ENCODE assay signal across 24 cellular contexts in genomic region chr5:142740903-142741302, GRCh38. TPM values are rescaled to one million over a fixed set of nuclear protein-coding genes. Genes with fewer than 3 reads are reported as not detected.
DNase-seq lines count a peak whose midpoint lies in the region; TF ChIP-seq lines count a peak whose summit lies in the region.
"Had no signal": no experiment of that assay in that cellular context is flagged by ENCODE, and none has a peak within 500 bp of the region (broad histone marks: within the 10 kb centered on the region; RNA-seq: fewer than 3 reads in every experiment).

No MANE protein-coding gene starts in this region.

- no peak overlapping the region for H3K4me3 ChIP-seq in endodermal cell (ENCODE audit: low read length)
- H3K4me3 ChIP-seq in CD8-positive, alpha-beta memory T cell (ENCODE audit: low read length): no peak overlapping the region
- H3K4me3 ChIP-seq: breast epithelium, upper lobe of right lung had no signal

- CTCF ChIA-PET in CD8-positive, alpha-beta memory T cell (lab: Charles Lee): interaction anchor here (1.2 to 3.1 kb wide), 5 partner anchors 8 to 139 kb away, joined by 3 to 17 read pairs (median 4); no protein-coding TSS in a partner anchor

- H3K27ac Mint-ChIP-seq in endodermal cell: peak overlapping the region; percentile 46
- H3K27ac Mint-ChIP-seq in CD8-positive, alpha-beta memory T cell: no peak overlapping the region
- H3K27ac Mint-ChIP-seq in activated naive CD8-positive, alpha-beta T cell treated with anti-CD3 and anti-CD28 coated beads for 36 hours: no peak overlapping the region
- H3K27ac Mint-ChIP-seq: activated CD4-positive, alpha-beta T cell treated with anti-CD3 and anti-CD28 coated beads, Interleukin-2, amount 10 ng/mL, durations not matched to agents 24 days and 14 days; CD14-positive monocyte; memory B cell; T-cell had no signal

- WGBS in endodermal cell (ENCODE audit: insufficient coverage in 1 of 2, insufficient read length in 1 of 2), 2 experiments: 94 to 100% methylated on average over 1 to 2 of the region's 2 CpGs

- no peak overlapping the region for H3K27ac ChIP-seq in endodermal cell (ENCODE audit: low read depth, low read length)
- no peak overlapping the region for H3K27ac ChIP-seq in CD8-positive, alpha-beta memory T cell (ENCODE audit: low read depth, low read length)
- H3K27ac ChIP-seq: upper lobe of right lung had no signal

- no peaks in the 10 kb centered on the region for H3K36me3 ChIP-seq in endodermal cell (ENCODE audit: control insufficient read depth, insufficient read depth, low read length)
- no peaks in the 10 kb centered on the region for H3K36me3 ChIP-seq in CD8-positive, alpha-beta memory T cell (ENCODE audit: insufficient read depth, low read length)
- H3K36me3 ChIP-seq: breast epithelium, upper lobe of right lung had no signal

- H3K9ac ChIP-seq in endodermal cell (ENCODE audit: extremely low read depth, low read length, poor library complexity, severe bottlenecking): no peak overlapping the region

- POLR2A ChIA-PET in CD8-positive, alpha-beta memory T cell (lab: Charles Lee): no interaction called here

- H3K4me3 Mint-ChIP-seq in endodermal cell: no peak overlapping the region
- H3K4me3 Mint-ChIP-seq in CD8-positive, alpha-beta memory T cell: no peak overlapping the region
- H3K4me3 Mint-ChIP-seq in activated naive CD8-positive, alpha-beta T cell treated with anti-CD3 and anti-CD28 coated beads for 36 hours: no peak overlapping the region
- H3K4me3 Mint-ChIP-seq: activated CD4-positive, alpha-beta T cell treated with anti-CD3 and anti-CD28 coated beads, Interleukin-2, amount 10 ng/mL, durations not matched to agents 24 days and 14 days; CD14-positive monocyte; memory B cell; T-cell had no signal

- H3K27me3 Mint-ChIP-seq in endodermal cell (ENCODE audit: insufficient read depth): no peaks in the 10 kb centered on the region
- H3K27me3 Mint-ChIP-seq in CD8-positive, alpha-beta memory T cell: peaks cover 3 to 8% of the 10 kb centered on the region in 2 donors
- peaks cover 8% of the 10 kb centered on the region for H3K27me3 Mint-ChIP-seq in activated naive CD8-positive, alpha-beta T cell treated with anti-CD3 and anti-CD28 coated beads for 36 hours

- H3K9me3 ChIP-seq in endodermal cell (ENCODE audit: control insufficient read depth, low read length): no peaks in the 10 kb centered on the region
- H3K9me3 ChIP-seq in CD8-positive, alpha-beta memory T cell (ENCODE audit: low read length): no peaks in the 10 kb centered on the region
- H3K9me3 ChIP-seq: breast epithelium, upper lobe of right lung had no signal

- no peak for TF ChIP-seq CTCF in endodermal cell (conservative IDR thresholded peaks at IDR 0.05)

- peaks cover 33% of the 10 kb centered on the region for H3K4me1 Mint-ChIP-seq in endodermal cell
- H3K4me1 Mint-ChIP-seq in CD8-positive, alpha-beta memory T cell: peaks cover 18 to 22% (median 19%) of the 10 kb centered on the region in 3 donors
- peaks cover 6% of the 10 kb centered on the region for H3K4me1 Mint-ChIP-seq in activated naive CD8-positive, alpha-beta T cell treated with anti-CD3 and anti-CD28 coated beads for 36 hours
- H3K4me1 Mint-ChIP-seq: memory B cell had no signal

- no peaks in the 10 kb centered on the region for H3K27me3 ChIP-seq in endodermal cell (ENCODE audit: control insufficient read depth, insufficient read depth, low read length, poor library complexity, severe bottlenecking)
- no peaks in the 10 kb centered on the region for H3K27me3 ChIP-seq in CD8-positive, alpha-beta memory T cell (ENCODE audit: insufficient read depth, low read length, poor library complexity, severe bottlenecking)
- H3K27me3 ChIP-seq: breast epithelium, upper lobe of right lung had no signal

- DNase-seq in DMS53 (lab: John Stamatoyannopoulos, UW) (peak; percentile 37), DMS53 treated with DMSO at 0.1 percent for 48 hours (lab: John Stamatoyannopoulos, UW; ENCODE audit: unreplicated experiment) (no peak), GM04504 (ENCODE audit: low read depth) (peak; percentile 76), endodermal cell (no peak), retina (peak; percentile 47), NCI-H226 (no peak)
- no peak for DNase-seq in CD8-positive, alpha-beta memory T cell
- DNase-seq in activated naive CD8-positive, alpha-beta T cell treated with anti-CD3 and anti-CD28 coated beads for 36 hours: no peak
- DNase-seq: 8988T; activated CD4-positive, alpha-beta T cell treated with anti-CD3 and anti-CD28 coated beads, Interleukin-2, amount 10 ng/mL, durations not matched to agents 24 days and 14 days; activated effector memory CD4-positive, alpha-beta T cell treated with Interleukin-2 at 50 U/mL for 16 hours; cortex of kidney; H7; kidney glomerular epithelial cell; NCI-H2107; NCI-H524; nucleus accumbens; stimulated activated CD8-positive, alpha-beta memory T cell treated with anti-CD3 and anti-CD28 coated beads, Interleukin-4, amount 100 ng/mL, for 48 hours; T-cell; upper lobe of right lung had no signal

- no peaks in the 10 kb centered on the region for H3K36me3 Mint-ChIP-seq in endodermal cell (ENCODE audit: low read depth)
- no peaks in the 10 kb centered on the region for H3K36me3 Mint-ChIP-seq in CD8-positive, alpha-beta memory T cell
- no peaks in the 10 kb centered on the region for H3K36me3 Mint-ChIP-seq in activated naive CD8-positive, alpha-beta T cell treated with anti-CD3 and anti-CD28 coated beads for 36 hours
- H3K36me3 Mint-ChIP-seq: memory B cell, T-cell had no signal

- no peaks in the 10 kb centered on the region for H3K9me3 Mint-ChIP-seq in endodermal cell
- no peaks in the 10 kb centered on the region for H3K9me3 Mint-ChIP-seq in CD8-positive, alpha-beta memory T cell
- no peaks in the 10 kb centered on the region for H3K9me3 Mint-ChIP-seq in activated naive CD8-positive, alpha-beta T cell treated with anti-CD3 and anti-CD28 coated beads for 36 hours
- H3K9me3 Mint-ChIP-seq: activated CD4-positive, alpha-beta T cell treated with anti-CD3 and anti-CD28 coated beads, Interleukin-2, amount 10 ng/mL, durations not matched to agents 24 days and 14 days; memory B cell; T-cell had no signal

- H3K4me1 ChIP-seq in endodermal cell (ENCODE audit: control insufficient read depth, insufficient read depth, low read length): no peaks in the 10 kb centered on the region
- no peaks in the 10 kb centered on the region for H3K4me1 ChIP-seq in CD8-positive, alpha-beta memory T cell (ENCODE audit: insufficient read depth, low read length)
- H3K4me1 ChIP-seq: upper lobe of right lung had no signal

RNA-seq across cellular contexts. Expression of gene ARHGAP26, which starts 29.3 kb away (rescaled TPM):
- total RNA-seq in endodermal cell: 10 to 100 TPM; 49.2 to 60.5 TPM
- 8.2 TPM for polyA plus RNA-seq in endodermal cell (2013, experiment 1 of 2)
- 7.3 TPM for polyA plus RNA-seq in endodermal cell (2013, experiment 2 of 2)
- 10 to 100 TPM; 16.7 to 19.7 TPM for total RNA-seq in CD8-positive, alpha-beta memory T cell
- polyA plus RNA-seq in CD8-positive, alpha-beta memory T cell: 37.1 TPM
- total RNA-seq in activated naive CD8-positive, alpha-beta T cell treated with anti-CD3 and anti-CD28 coated beads for 36 hours: 10 to 100 TPM; 10.2 to 11.0 TPM

RNA-seq across cellular contexts. Expression of gene FGF1, which starts 55.0 kb away (rescaled TPM):
- total RNA-seq in endodermal cell: under 1 TPM in 1 of 2 donors, not detected in 1; 0.77 TPM
- polyA plus RNA-seq in endodermal cell (2013, experiment 1 of 2): 0.28 TPM
- 0.54 TPM for polyA plus RNA-seq in endodermal cell (2013, experiment 2 of 2)
- total RNA-seq in CD8-positive, alpha-beta memory T cell: not detected
- not detected for polyA plus RNA-seq in CD8-positive, alpha-beta memory T cell
- not detected for total RNA-seq in activated naive CD8-positive, alpha-beta T cell treated with anti-CD3 and anti-CD28 coated beads for 36 hours
- total RNA-seq: activated CD4-positive, alpha-beta T cell treated with anti-CD3 and anti-CD28 coated beads, Interleukin-2, amount 10 ng/mL, durations not matched to agents 24 days and 14 days; endothelial cell of umbilical vein; T-cell had no signal
- polyA plus RNA-seq: CD14-positive monocyte, endothelial cell of umbilical vein had no signal

Comparison
In these comparisons a context has a peak if more than half of its experiments do, and no peak if none do; other contexts are left out.
1. DNase-seq: peak in DMS53 (single experiment), GM04504 (single experiment) and retina (single experiment); none in DMS53 treated with DMSO at 0.1 percent for 48 hours (single experiment), endodermal cell (single experiment), NCI-H226 (single experiment), CD8-positive, alpha-beta memory T cell (0 of 5) and activated naive CD8-positive, alpha-beta T cell treated with anti-CD3 and anti-CD28 coated beads for 36 hours (single experiment).